In the genomic region with DNA sequence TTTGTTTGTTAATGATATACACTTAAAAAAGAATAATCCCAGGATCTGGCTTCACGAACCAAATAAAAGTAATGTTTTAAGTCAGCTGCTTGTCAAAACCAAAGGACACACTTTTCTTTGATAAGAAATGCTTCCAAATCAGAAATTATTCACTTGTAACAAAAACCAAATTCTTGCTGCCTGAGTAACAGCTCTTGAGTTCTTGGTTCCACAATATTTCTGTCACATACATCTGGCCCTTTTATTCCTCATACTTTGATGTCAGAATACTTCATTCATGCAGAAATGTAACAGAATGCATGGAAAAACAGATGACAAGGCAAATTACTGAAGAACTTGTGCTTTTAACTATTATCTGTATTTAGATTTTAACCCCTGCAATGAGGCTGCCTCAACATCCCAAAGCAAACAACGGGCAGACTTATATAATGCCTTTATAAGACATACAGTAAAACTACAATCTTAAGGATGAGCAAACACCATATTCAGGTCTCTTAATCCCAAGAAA, we compare ENCODE assay signal across 10 cellular contexts. TPM values are rescaled to one million over a fixed set of nuclear protein-coding genes. Genes with fewer than 3 reads are reported as not detected.
DNase-seq lines count a peak whose midpoint lies in the region; ATAC-seq and TF ChIP-seq lines count a peak whose summit lies in the region.
"Had no signal": no experiment of that assay in that cellular context is flagged by ENCODE, and none has a peak within 500 bp of the region (broad histone marks: within the 10 kb centered on the region; RNA-seq: fewer than 3 reads in every experiment).

No MANE protein-coding gene starts in this region.

- no peaks in the 10 kb centered on the region for H3K4me1 ChIP-seq in H9 (ENCODE audit: insufficient read depth, low read length)
- H3K4me1 ChIP-seq in ascending aorta, result peaks cover 9 to 46% of the 10 kb centered on the region in 2 donors
- peaks cover 36% of the 10 kb centered on the region for H3K4me1 ChIP-seq in lower lobe of right lung

- H3K9me3 ChIP-seq in H9 (ENCODE audit: control insufficient read depth, low read depth, low read length) (no peaks in the 10 kb centered on the region), ascending aorta (no peaks in the 10 kb centered on the region), lower lobe of right lung (no peaks in the 10 kb centered on the region)

- WGBS in H9 (ENCODE audit: extremely low coverage, insufficient read length, low lambda C conversion rate), result no CpG with 5 or more reads among the region's 2 CpGs

- H4K5ac ChIP-seq in H9 (ENCODE audit: insufficient read length, low read depth, low read length), result no peak overlapping the region

- H3T11ph ChIP-seq in H9 (ENCODE audit: low read length), result no peak overlapping the region

- H4K8ac ChIP-seq in H9 (replicated peaks; ENCODE audit: insufficient read length, low read depth, low read length), result no peak overlapping the region

- H3K56ac ChIP-seq in H9 (ENCODE audit: insufficient read length, low read depth, low read length), result no peak overlapping the region

- H2BK120ac ChIP-seq in H9 (ENCODE audit: low read depth, low read length, poor library complexity, severe bottlenecking), result no peak overlapping the region

- H3K18ac ChIP-seq in H9 (ENCODE audit: insufficient read length, low read depth, low read length), result no peak overlapping the region

- in situ Hi-C loops in GM13977 (cut with MboI; ENCODE audit: low pct_unique_long_range_greater_than_20kb, low sequenced_read_pairs, unreplicated experiment), result no loop called here

- no peak for TF ChIP-seq CTCF in 22Rv1 (IDR thresholded peaks at IDR 0.05)
- no peak for TF ChIP-seq CTCF in H9 (conservative IDR thresholded peaks at IDR 0.05)
- TF ChIP-seq CTCF in ascending aorta (IDR thresholded peaks at IDR 0.05), result no peak
- no peak for TF ChIP-seq CTCF in lower lobe of right lung (IDR thresholded peaks at IDR 0.05)
- TF ChIP-seq CTCF in GM13977 (IDR thresholded peaks at IDR 0.05; ENCODE audit: extremely low read depth, insufficient read depth, missing control alignments), result no peak

- peaks cover 25 to 34% of the 10 kb centered on the region in 2 experiments for H3K4me1 Mint-ChIP-seq in H9

- H3K4me3 ChIP-seq in ascending aorta (peak overlapping the region; percentile 90 to 96), lower lobe of right lung (peak overlapping the region; percentile 85)

- no peak overlapping the region for H4K91ac ChIP-seq in H9 (ENCODE audit: insufficient read length, low read depth, low read length)

- H3K23me2 ChIP-seq in H9 (ENCODE audit: insufficient read length, low read depth, low read length, poor library complexity, severe bottlenecking), result peaks cover 11% of the 10 kb centered on the region

- DNase-seq in H9 (no peak), ascending aorta (ENCODE audit: low spot score in 2 of 2) (no peak), lower lobe of right lung (no peak), SIG-M5 treated with dmso at 0.1 percent for 504 hours (lab: John Stamatoyannopoulos, UW; ENCODE audit: unreplicated experiment) (no peak), GM13977 (ENCODE audit: low spot score) (no peak)
- no peak for DNase-seq in stimulated activated naive CD4-positive, alpha-beta T cell (lab: John Stamatoyannopoulos, UW)
- DNase-seq: GDM1; stimulated activated CD4-positive, alpha-beta T cell treated with anti-CD3 and anti-CD28 coated beads, Interleukin-4, amount 100 ng/mL, for 4 hours had no signal

- no peak overlapping the region for H3K27ac Mint-ChIP-seq in H9

- H3K27me3 Mint-ChIP-seq in H9 (ENCODE audit: low read depth), result no peaks in the 10 kb centered on the region

- H3K23ac ChIP-seq in H9 (ENCODE audit: insufficient read length, low read depth, low read length), result no peak overlapping the region

- no peak overlapping the region for H3K4ac ChIP-seq in H9 (ENCODE audit: low read depth, low read length)

- H3K4me3 Mint-ChIP-seq in H9, result peak overlapping the region in 1 of 2 experiments; percentile 100; a peak in 2 of 5 replicates

- H3K27ac ChIP-seq in 22Rv1 (peak overlapping the region; percentile 98; the same call in 1 of the 2 replicates), H9 (ENCODE audit: insufficient read length, low read depth, low read length) (no peak overlapping the region), ascending aorta (peak overlapping the region; percentile 48 to 95), lower lobe of right lung (peak overlapping the region; percentile 95)

- no peak overlapping the region for H2BK15ac ChIP-seq in H9 (ENCODE audit: low read depth, low read length)

- H3K14ac ChIP-seq in H9 (ENCODE audit: insufficient read depth, low read length), result no peak overlapping the region

- H3K9ac ChIP-seq in H9 (ENCODE audit: extremely low read depth, insufficient read length, low read length), result no peak overlapping the region

- no peaks in the 10 kb centered on the region for H3K79me1 ChIP-seq in H9 (ENCODE audit: insufficient read depth, low read depth, low read length, poor library complexity, severe bottlenecking)

- H2BK20ac ChIP-seq in H9 (ENCODE audit: low read depth, low read length, poor library complexity, severe bottlenecking), result no peak overlapping the region

- H2BK12ac ChIP-seq in H9 (ENCODE audit: insufficient read length, low read depth, low read length), result no peak overlapping the region

- H3K36me3 Mint-ChIP-seq in H9 (ENCODE audit: insufficient read depth in 1 of 3, low read depth in 3 of 3), result peaks cover 0 to 9% (median 0%) of the 10 kb centered on the region in 3 experiments; a peak in 2 of 7 replicates

- H3K9me3 Mint-ChIP-seq in H9, result no peaks in the 10 kb centered on the region

- peaks cover 0 to 26% of the 10 kb centered on the region in 2 donors for H3K36me3 ChIP-seq in ascending aorta
- H3K36me3 ChIP-seq in lower lobe of right lung, result peaks cover 30% of the 10 kb centered on the region

- no peak for ATAC-seq in lower lobe of right lung
- no peak for ATAC-seq in HG03159 (IDR thresholded peaks at IDR 0.05; ENCODE audit: unreplicated experiment)

- intact Hi-C loops in ascending aorta (cut with DNase I) (loop anchor here (5.0 kb wide), 1 partner anchor 402 kb away; no protein-coding TSS in a partner anchor), lower lobe of right lung (cut with DNase I) (no loop called here)

- H3K4me2 ChIP-seq in H9 (ENCODE audit: insufficient read depth, insufficient read length, low read length), result peak overlapping the region; percentile 93

- H3K27me3 ChIP-seq in H9 (ENCODE audit: insufficient read depth, low read length), result no peaks in the 10 kb centered on the region
- no peaks in the 10 kb centered on the region for H3K27me3 ChIP-seq in ascending aorta
- H3K27me3 ChIP-seq in lower lobe of right lung (ENCODE audit: low read depth), result no peaks in the 10 kb centered on the region

- H4K20me1 ChIP-seq in H9 (ENCODE audit: control insufficient read depth, insufficient read depth, insufficient read length), result no peaks in the 10 kb centered on the region

- H2AFZ ChIP-seq in H9 (ENCODE audit: low read length), result no peak overlapping the region

- no peak overlapping the region for H2BK5ac ChIP-seq in H9 (ENCODE audit: insufficient read length, low read length)

- H3K79me2 ChIP-seq in H9 (ENCODE audit: insufficient read depth, low read length), result no peaks in the 10 kb centered on the region

- H2AK5ac ChIP-seq in H9 (ENCODE audit: insufficient read length, low read length), result no peak overlapping the region

RNA-seq across cellular contexts. Expression of a gene that starts 1.5 kb away (rescaled TPM):
- total RNA-seq in H9 (2021) (4.2 and 4.4 TPM in 2 replicates), ascending aorta (3.6 TPM), lower lobe of right lung (18.8 TPM)

RNA-seq across cellular contexts. Expression of a gene that starts 41.0 kb away (rescaled TPM):
- total RNA-seq in H9 (2021) (64.5 and 66.7 TPM in 2 replicates), ascending aorta (6.9 TPM), lower lobe of right lung (25.1 TPM)
